ENCODE assay signal across 1 cellular context in genomic region chr14:68962681-68963080, GRCh38.
TF ChIP-seq lines count a peak whose summit lies in the region.

No MANE protein-coding gene starts in this region.

TF ChIP-seq in WTC11, 78 proteins besides CTCF, POLR2A, EP300 and RAD21 (continued from another document):
- TF ChIP-seq, protein P1, sequence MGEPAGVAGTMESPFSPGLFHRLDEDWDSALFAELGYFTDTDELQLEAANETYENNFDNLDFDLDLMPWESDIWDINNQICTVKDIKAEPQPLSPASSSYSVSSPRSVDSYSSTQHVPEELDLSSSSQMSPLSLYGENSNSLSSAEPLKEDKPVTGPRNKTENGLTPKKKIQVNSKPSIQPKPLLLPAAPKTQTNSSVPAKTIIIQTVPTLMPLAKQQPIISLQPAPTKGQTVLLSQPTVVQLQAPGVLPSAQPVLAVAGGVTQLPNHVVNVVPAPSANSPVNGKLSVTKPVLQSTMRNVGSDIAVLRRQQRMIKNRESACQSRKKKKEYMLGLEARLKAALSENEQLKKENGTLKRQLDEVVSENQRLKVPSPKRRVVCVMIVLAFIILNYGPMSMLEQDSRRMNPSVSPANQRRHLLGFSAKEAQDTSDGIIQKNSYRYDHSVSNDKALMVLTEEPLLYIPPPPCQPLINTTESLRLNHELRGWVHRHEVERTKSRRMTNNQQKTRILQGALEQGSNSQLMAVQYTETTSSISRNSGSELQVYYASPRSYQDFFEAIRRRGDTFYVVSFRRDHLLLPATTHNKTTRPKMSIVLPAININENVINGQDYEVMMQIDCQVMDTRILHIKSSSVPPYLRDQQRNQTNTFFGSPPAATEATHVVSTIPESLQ (CRISPR knock-in tag; IDR thresholded peaks at IDR 0.05), result no peak
- TF ChIP-seq GRHL2 (CRISPR knock-in tag; IDR thresholded peaks at IDR 0.05; ENCODE audit: insufficient replicate concordance, severe bottlenecking), result no peak
- no peak for TF ChIP-seq ZNF138 (CRISPR knock-in tag; conservative IDR thresholded peaks at IDR 0.05)
- no peak for TF ChIP-seq SOX15 (CRISPR knock-in tag; IDR thresholded peaks at IDR 0.05)
- no peak for TF ChIP-seq NR1H2 (CRISPR knock-in tag; IDR thresholded peaks at IDR 0.05)
- TF ChIP-seq ZNF671 (CRISPR knock-in tag; IDR thresholded peaks at IDR 0.05), result no peak
- no peak for TF ChIP-seq JAZF1 (CRISPR knock-in tag; IDR thresholded peaks at IDR 0.05)
- TF ChIP-seq, protein P2, sequence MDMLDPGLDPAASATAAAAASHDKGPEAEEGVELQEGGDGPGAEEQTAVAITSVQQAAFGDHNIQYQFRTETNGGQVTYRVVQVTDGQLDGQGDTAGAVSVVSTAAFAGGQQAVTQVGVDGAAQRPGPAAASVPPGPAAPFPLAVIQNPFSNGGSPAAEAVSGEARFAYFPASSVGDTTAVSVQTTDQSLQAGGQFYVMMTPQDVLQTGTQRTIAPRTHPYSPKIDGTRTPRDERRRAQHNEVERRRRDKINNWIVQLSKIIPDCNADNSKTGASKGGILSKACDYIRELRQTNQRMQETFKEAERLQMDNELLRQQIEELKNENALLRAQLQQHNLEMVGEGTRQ (CRISPR knock-in tag; IDR thresholded peaks at IDR 0.05), result no peak
- no peak for TF ChIP-seq IRF2 (CRISPR knock-in tag; IDR thresholded peaks at IDR 0.05; ENCODE audit: borderline replicate concordance, low read depth)
- no peak for TF ChIP-seq NR3C1 (CRISPR knock-in tag; conservative IDR thresholded peaks at IDR 0.05; ENCODE audit: low read depth)
